In genomic region chr2:223083402-223084070, GRCh38 we compare ENCODE assay signal across 30 cellular contexts. TPM values are rescaled to one million over a fixed set of nuclear protein-coding genes. Genes with fewer than 3 reads are reported as not detected.
"Had no signal": no experiment of that assay in that cellular context is flagged by ENCODE, and none has a peak within 500 bp of the region (broad histone marks: within the 10 kb centered on the region; RNA-seq: fewer than 3 reads in every experiment).

No MANE protein-coding gene starts in this region.

- H3K4me3 Mint-ChIP-seq: naive thymus-derived CD8-positive, alpha-beta T cell; natural killer cell treated with Interleukin-12 subunit alpha and Interleukin-12 subunit beta and Interleukin-15 and Interleukin-18, amount 100 ng/mL, for 72 hours; neural progenitor cell; stimulated activated memory B cell treated with anti-CD40 and anti-IgM and Interleukin-4, amounts not matched to agents 10 μg/mL and 1 μg/mL and 100 μg/mL, for 72 hours; stimulated activated naive CD8-positive, alpha-beta T cell treated with anti-CD3 and anti-CD28 coated beads, Interleukin-15, amount 100 ng/mL, for 72 hours had no signal

- H3K79me2 ChIP-seq: parathyroid adenoma had no signal

- H2AFZ ChIP-seq: neural progenitor cell, parathyroid adenoma had no signal

- H3K27ac ChIP-seq: neural progenitor cell, ovary, parathyroid adenoma, psoas muscle, skin epidermis, spleen, thoracic aorta, thyroid gland, tibial nerve, upper lobe of left lung, vagina had no signal

- H3K27me3 Mint-ChIP-seq: stimulated activated memory B cell treated with anti-CD40 and anti-IgM and Interleukin-4, amounts not matched to agents 10 μg/mL and 1 μg/mL and 100 μg/mL, for 72 hours had no signal

- H3K4me2 ChIP-seq: neural progenitor cell, smooth muscle cell had no signal

- H3K27ac Mint-ChIP-seq: naive thymus-derived CD8-positive, alpha-beta T cell; natural killer cell treated with Interleukin-12 subunit alpha and Interleukin-12 subunit beta and Interleukin-15 and Interleukin-18, amount 100 ng/mL, for 72 hours; neural progenitor cell; progenitor cell of endocrine pancreas; stimulated activated memory B cell treated with anti-CD40 and anti-IgM and Interleukin-4, amounts not matched to agents 10 μg/mL and 1 μg/mL and 100 μg/mL, for 72 hours; stimulated activated naive CD8-positive, alpha-beta T cell treated with anti-CD3 and anti-CD28 coated beads, Interleukin-15, amount 100 ng/mL, for 72 hours had no signal

- H3K36me3 ChIP-seq: neural progenitor cell, ovary, spleen, thoracic aorta, thyroid gland, tibial nerve, upper lobe of left lung, vagina had no signal

- ATAC-seq: naive thymus-derived CD8-positive, alpha-beta T cell; natural killer cell treated with Interleukin-12 subunit alpha and Interleukin-12 subunit beta and Interleukin-15 and Interleukin-18, amount 100 ng/mL, for 72 hours; psoas muscle; right cardiac atrium; sciatic nerve; stimulated activated memory B cell treated with anti-CD40 and anti-IgM and Interleukin-4, amounts not matched to agents 10 μg/mL and 1 μg/mL and 100 μg/mL, for 72 hours; stimulated activated naive CD8-positive, alpha-beta T cell treated with anti-CD3 and anti-CD28 coated beads, Interleukin-15, amount 100 ng/mL, for 72 hours; stimulated activated naive CD8-positive, alpha-beta T cell treated with anti-CD3 and anti-CD28 coated beads, Interleukin-15, Interleukin-2, amounts not matched to agents 100 U/mL and 50 U/mL, for 24 hours had no signal

- H3K9me3 ChIP-seq: ovary, psoas muscle, spleen, thoracic aorta, thyroid gland, tibial nerve, upper lobe of left lung, vagina had no signal

- H3K36me3 Mint-ChIP-seq: naive thymus-derived CD8-positive, alpha-beta T cell; natural killer cell treated with Interleukin-12 subunit alpha and Interleukin-12 subunit beta and Interleukin-15 and Interleukin-18, amount 100 ng/mL, for 72 hours; neural progenitor cell; stimulated activated memory B cell treated with anti-CD40 and anti-IgM and Interleukin-4, amounts not matched to agents 10 μg/mL and 1 μg/mL and 100 μg/mL, for 72 hours had no signal

- DNase-seq: naive thymus-derived CD8-positive, alpha-beta T cell; occipital lobe; ovary; psoas muscle; right cardiac atrium; spleen; stimulated activated CD4-positive, alpha-beta T cell treated with anti-CD3 and anti-CD28 coated beads, Interleukin-12 subunit alpha, Interleukin-12 subunit beta, amount 100 ng/mL, for 4 hours; stimulated activated CD4-positive, alpha-beta T cell treated with anti-CD3 and anti-CD28 coated beads, Interleukin-1b, Interleukin-23, amount 100 ng/mL, for 48 hours; stimulated activated CD4-positive, alpha-beta T cell treated with anti-CD3 and anti-CD28 coated beads, Interleukin-4, amount 100 ng/mL, for 1 hour; stimulated activated CD4-positive, alpha-beta T cell treated with anti-CD3 and anti-CD28 coated beads, Interleukin-4, amount 100 ng/mL, for 4 hours; stimulated activated CD8-positive, alpha-beta memory T cell treated with anti-CD3 and anti-CD28 coated beads, Interleukin-4, amount 100 ng/mL, for 48 hours; stimulated activated naive CD4-positive, alpha-beta T cell; stimulated activated naive CD8-positive, alpha-beta T cell treated with anti-CD3 and anti-CD28 coated beads, Interleukin-15, amount 100 ng/mL, for 72 hours; stimulated activated naive CD8-positive, alpha-beta T cell treated with anti-CD3 and anti-CD28 coated beads, Interleukin-15, Interleukin-2, amounts not matched to agents 100 U/mL and 50 U/mL, for 24 hours; substantia nigra; thyroid gland; upper lobe of left lung had no signal

- H3K27me3 ChIP-seq: neural progenitor cell, ovary, spleen, thyroid gland, tibial nerve, upper lobe of left lung, vagina had no signal

- H3K9me3 Mint-ChIP-seq: neural progenitor cell; stimulated activated naive CD8-positive, alpha-beta T cell treated with anti-CD3 and anti-CD28 coated beads, Interleukin-15, amount 100 ng/mL, for 72 hours had no signal

- H3K4me3 ChIP-seq: neural progenitor cell, ovary, psoas muscle, skin epidermis, smooth muscle cell, spleen, thoracic aorta, thyroid gland, tibial nerve, upper lobe of left lung, vagina had no signal

- H3K9ac ChIP-seq: neural progenitor cell, parathyroid adenoma had no signal

- H3K4me1 ChIP-seq: neural progenitor cell, parathyroid adenoma, psoas muscle, spleen, thyroid gland, tibial nerve, upper lobe of left lung, vagina had no signal

- FAIRE-seq: urothelium cell line had no signal

- H3K4me1 Mint-ChIP-seq: naive thymus-derived CD8-positive, alpha-beta T cell; stimulated activated memory B cell treated with anti-CD40 and anti-IgM and Interleukin-4, amounts not matched to agents 10 μg/mL and 1 μg/mL and 100 μg/mL, for 72 hours; stimulated activated naive CD8-positive, alpha-beta T cell treated with anti-CD3 and anti-CD28 coated beads, Interleukin-15, amount 100 ng/mL, for 72 hours had no signal

RNA-seq across cellular contexts. Expression of gene KCNE4, which starts 31.5 kb away (rescaled TPM):
- total RNA-seq: naive thymus-derived CD8-positive, alpha-beta T cell; natural killer cell treated with Interleukin-12 subunit alpha and Interleukin-12 subunit beta and Interleukin-15 and Interleukin-18, amount 100 ng/mL, for 72 hours had no signal
- polyA plus RNA-seq: naive thymus-derived CD8-positive, alpha-beta T cell; neural cell had no signal
